24 cellular contexts compared by ENCODE assay signal in genomic region chr10:26723016-26723415, GRCh38.
"Had no signal": no experiment of that assay in that cellular context is flagged by ENCODE, and none has a peak within 500 bp of the region (broad histone marks: within the 10 kb centered on the region; RNA-seq: fewer than 3 reads in every experiment).

No MANE protein-coding gene starts in this region.

- H3K4me1 Mint-ChIP-seq: endodermal cell, neural progenitor cell had no signal

- H3K27ac Mint-ChIP-seq: endodermal cell; memory B cell; natural killer cell treated with Interleukin-12 subunit alpha and Interleukin-12 subunit beta and Interleukin-15 and Interleukin-18, amount 100 ng/mL, for 72 hours; neural progenitor cell; stimulated activated naive CD8-positive, alpha-beta T cell treated with anti-CD3 and anti-CD28 coated beads, Interleukin-15, Interleukin-2, amounts not matched to agents 100 ng/mL and 50 ng/mL, for 24 hours had no signal

- H3K9me3 ChIP-seq: colonic mucosa, gastrocnemius medialis, heart right ventricle, left ventricle myocardium inferior, lower lobe of right lung, ovary, testis, tibial nerve, upper lobe of right lung, vagina had no signal

- H3K9me3 Mint-ChIP-seq: endodermal cell; memory B cell; natural killer cell treated with Interleukin-12 subunit alpha and Interleukin-12 subunit beta and Interleukin-15 and Interleukin-18, amount 100 ng/mL, for 72 hours; neural progenitor cell; stimulated activated naive CD8-positive, alpha-beta T cell treated with anti-CD3 and anti-CD28 coated beads, Interleukin-15, Interleukin-2, amounts not matched to agents 100 ng/mL and 50 ng/mL, for 24 hours had no signal

- H3K27me3 ChIP-seq: colonic mucosa, gastrocnemius medialis, heart right ventricle, neural progenitor cell, ovary, testis, tibial nerve, upper lobe of right lung, vagina had no signal

- FAIRE-seq: endothelial cell of umbilical vein, small intestine had no signal

- H3K4me3 Mint-ChIP-seq: endodermal cell; memory B cell; natural killer cell treated with Interleukin-12 subunit alpha and Interleukin-12 subunit beta and Interleukin-15 and Interleukin-18, amount 100 ng/mL, for 72 hours; neural progenitor cell; stimulated activated naive CD8-positive, alpha-beta T cell treated with anti-CD3 and anti-CD28 coated beads, Interleukin-15, Interleukin-2, amounts not matched to agents 100 ng/mL and 50 ng/mL, for 24 hours had no signal

- DNase-seq: colonic mucosa; dermis blood vessel endothelial cell; endodermal cell; gastrocnemius medialis; heart right ventricle; hypothalamus; islet precursor cell; left ventricle myocardium inferior; lower lobe of right lung; midbrain; nucleus accumbens; ovary; right cardiac atrium; small intestine; stimulated activated CD4-positive, alpha-beta T cell treated with anti-CD3 and anti-CD28 coated beads, Interleukin-12 subunit alpha, Interleukin-12 subunit beta, amount 100 ng/mL, for 4 hours; testis; upper lobe of right lung had no signal

- H3K27ac ChIP-seq: colonic mucosa, gastrocnemius medialis, heart right ventricle, left ventricle myocardium inferior, lower lobe of right lung, neural progenitor cell, ovary, testis, tibial nerve, upper lobe of right lung, vagina had no signal

- ATAC-seq: gastrocnemius medialis; heart right ventricle; lower lobe of right lung; natural killer cell treated with Interleukin-12 subunit alpha and Interleukin-12 subunit beta and Interleukin-15 and Interleukin-18, amount 100 ng/mL, for 72 hours; right cardiac atrium; upper lobe of right lung had no signal

- H2AFZ ChIP-seq: neural progenitor cell had no signal

- H3K36me3 ChIP-seq: colonic mucosa, neural progenitor cell, ovary had no signal

- H3K4me2 ChIP-seq: neural progenitor cell had no signal

- H3K4me1 ChIP-seq: colonic mucosa, gastrocnemius medialis, left ventricle myocardium inferior, lower lobe of right lung, neural progenitor cell, testis, tibial nerve, upper lobe of right lung, vagina had no signal

- H3K4me3 ChIP-seq: colonic mucosa, gastrocnemius medialis, heart right ventricle, left ventricle myocardium inferior, lower lobe of right lung, neural progenitor cell, ovary, testis, tibial nerve, upper lobe of right lung, vagina had no signal

- H3K9ac ChIP-seq: neural progenitor cell had no signal

- H3K27me3 Mint-ChIP-seq: memory B cell; natural killer cell treated with Interleukin-12 subunit alpha and Interleukin-12 subunit beta and Interleukin-15 and Interleukin-18, amount 100 ng/mL, for 72 hours; stimulated activated naive CD8-positive, alpha-beta T cell treated with anti-CD3 and anti-CD28 coated beads, Interleukin-15, Interleukin-2, amounts not matched to agents 100 ng/mL and 50 ng/mL, for 24 hours had no signal
